In the genomic region with DNA sequence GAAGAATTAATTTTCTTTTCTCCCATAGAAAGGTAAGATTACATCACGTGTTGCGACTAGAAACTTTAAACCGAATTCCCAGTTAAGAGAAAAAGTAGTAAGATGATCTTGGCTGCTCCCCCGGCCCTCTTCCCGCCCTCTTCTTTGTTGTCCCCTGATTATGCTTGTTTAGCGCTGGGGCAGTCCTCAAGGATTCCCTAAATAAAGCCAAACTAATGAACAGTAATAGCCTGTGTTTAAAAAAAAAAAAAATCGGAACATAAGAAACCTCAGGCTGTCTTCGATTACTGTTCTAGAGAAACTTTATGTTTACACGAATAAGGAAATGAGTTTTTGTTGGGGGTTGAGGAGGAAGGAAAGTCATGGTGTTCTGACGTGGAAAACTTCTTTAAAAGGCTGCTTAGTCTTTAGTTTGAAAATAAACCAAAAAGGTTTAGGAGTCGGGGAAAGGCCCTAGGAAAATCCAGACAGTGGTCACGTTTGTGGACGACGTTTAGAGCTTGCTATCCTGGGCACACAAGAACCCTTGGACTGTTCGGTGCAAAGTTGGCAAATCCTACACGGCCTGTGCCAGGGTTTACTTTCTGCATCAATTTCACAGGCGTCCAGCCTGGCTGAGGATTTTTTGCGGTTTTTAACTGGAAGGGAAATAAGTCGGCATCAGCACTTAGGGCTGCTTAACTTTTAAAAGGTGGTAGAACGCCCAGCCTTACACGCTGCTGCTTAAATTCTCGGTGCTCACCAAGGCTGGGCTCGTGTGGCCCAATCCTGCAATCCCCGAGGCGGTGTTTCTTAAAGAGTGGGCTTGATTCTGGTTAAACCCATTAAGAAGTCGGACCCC, we compare ENCODE assay signal across 1 cellular context.
A peak's percentile ranks its signal among the peaks of the same experiment; 100 is the strongest.
TF ChIP-seq lines count a peak whose summit lies in the region.

No MANE protein-coding gene starts in this region.

TF ChIP-seq in H1, 55 proteins besides CTCF, POLR2A, EP300 and RAD21:
- TF ChIP-seq CHD2 (IDR thresholded peaks at IDR 0.05; ENCODE audit: low read length): no peak
- no peak for TF ChIP-seq TEAD4 (IDR thresholded peaks at IDR 0.05; ENCODE audit: low read depth, low read length)
- no peak for TF ChIP-seq HDAC6 (IDR thresholded peaks at IDR 0.05; ENCODE audit: low read depth, low read length)
- no peak for TF ChIP-seq FOSL1 (IDR thresholded peaks at IDR 0.05; ENCODE audit: insufficient read depth, low read depth, low read length)
- TF ChIP-seq CTBP2 (IDR thresholded peaks at IDR 0.05; ENCODE audit: borderline replicate concordance, insufficient read depth, insufficient read length, low read length): no peak
- no peak for TF ChIP-seq HDAC2 (IDR thresholded peaks at IDR 0.05; ENCODE audit: borderline replicate concordance in 1 of 2, low read depth in 2 of 2, low read length in 2 of 2)
- TF ChIP-seq SAP30 (IDR thresholded peaks at IDR 0.05; ENCODE audit: insufficient read depth, insufficient replicate concordance, low read length): no peak
- TF ChIP-seq ATF3 (IDR thresholded peaks at IDR 0.05; ENCODE audit: insufficient read depth, low read depth, low read length): no peak
- no peak for TF ChIP-seq RBBP5 (IDR thresholded peaks at IDR 0.05; ENCODE audit: borderline replicate concordance, low read depth, low read length)
- TF ChIP-seq RFX5 (IDR thresholded peaks at IDR 0.05; ENCODE audit: borderline replicate concordance, low read depth, low read length): no peak
- no peak for TF ChIP-seq BCL11A (IDR thresholded peaks at IDR 0.05; ENCODE audit: low read depth in 2 of 2, low read length in 2 of 2)
- TF ChIP-seq NRF1 (IDR thresholded peaks at IDR 0.05; ENCODE audit: low read depth, low read length): 0 out of 2 replicates have a peak, but pooled peaks have one; percentile 5
- TF ChIP-seq KDM4A (IDR thresholded peaks at IDR 0.05; ENCODE audit: low read depth, low read length, severe bottlenecking): no peak
- TF ChIP-seq TAF1 (IDR thresholded peaks at IDR 0.05; ENCODE audit: low read depth, low read length): peak; percentile 50; the same call in 1 of the 2 replicates
- TF ChIP-seq SUZ12 (IDR thresholded peaks at IDR 0.05; ENCODE audit: low read length): no peak
- TF ChIP-seq SP2 (IDR thresholded peaks at IDR 0.05; ENCODE audit: low read length): no peak
- TF ChIP-seq CEBPB (IDR thresholded peaks at IDR 0.05; ENCODE audit: low read depth, low read length): no peak
- 0 out of 2 replicates have a peak, but pooled peaks have one; percentile 53 for TF ChIP-seq TBP (IDR thresholded peaks at IDR 0.05; ENCODE audit: low read depth, low read length)
- TF ChIP-seq JUND (IDR thresholded peaks at IDR 0.05; ENCODE audit: low read length): no peak
- no peak for TF ChIP-seq GABPA (IDR thresholded peaks at IDR 0.05; ENCODE audit: borderline replicate concordance, insufficient read depth, low read length)
- no peak for TF ChIP-seq ASH2L (IDR thresholded peaks at IDR 0.05; ENCODE audit: low read length)
- no peak for TF ChIP-seq KDM1A (IDR thresholded peaks at IDR 0.05; ENCODE audit: borderline replicate concordance, low read length)
- TF ChIP-seq TAF7 (optimal IDR thresholded peaks at IDR 0.05; ENCODE audit: borderline replicate concordance, low read depth, low read length): peak; percentile 9
- TF ChIP-seq SRF (IDR thresholded peaks at IDR 0.05; ENCODE audit: low read depth, low read length): no peak
- peak; percentile 95 for TF ChIP-seq POLR2AphosphoS5 (IDR thresholded peaks at IDR 0.05; ENCODE audit: low read depth, low read length)
- TF ChIP-seq SIN3A (conservative IDR thresholded peaks at IDR 0.05 in 1 of 2, IDR thresholded peaks at IDR 0.05 in 1 of 2; ENCODE audit: low read depth in 1 of 2, low read length in 2 of 2): 0 out of 4 replicates have a peak, but pooled peaks of 1 of the 2 experiments have one; percentile 12
- TF ChIP-seq JUN (IDR thresholded peaks at IDR 0.05; ENCODE audit: low read depth, low read length): no peak
- TF ChIP-seq POU5F1 (IDR thresholded peaks at IDR 0.05; ENCODE audit: low read depth, low read length): no peak
- TF ChIP-seq SIX5 (IDR thresholded peaks at IDR 0.05; ENCODE audit: low read depth, low read length): no peak
- no peak for TF ChIP-seq ZNF274 (IDR thresholded peaks at IDR 0.05; ENCODE audit: borderline replicate concordance, extremely low read depth, low read length)
- TF ChIP-seq KDM5A (IDR thresholded peaks at IDR 0.05; ENCODE audit: low read length): no peak
- TF ChIP-seq, protein P1, sequence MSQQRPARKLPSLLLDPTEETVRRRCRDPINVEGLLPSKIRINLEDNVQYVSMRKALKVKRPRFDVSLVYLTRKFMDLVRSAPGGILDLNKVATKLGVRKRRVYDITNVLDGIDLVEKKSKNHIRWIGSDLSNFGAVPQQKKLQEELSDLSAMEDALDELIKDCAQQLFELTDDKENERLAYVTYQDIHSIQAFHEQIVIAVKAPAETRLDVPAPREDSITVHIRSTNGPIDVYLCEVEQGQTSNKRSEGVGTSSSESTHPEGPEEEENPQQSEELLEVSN (IDR thresholded peaks at IDR 0.05): no peak
- no peak for TF ChIP-seq YY1 (IDR thresholded peaks at IDR 0.05; ENCODE audit: low read depth, low read length)
- TF ChIP-seq MAFK (IDR thresholded peaks at IDR 0.05; ENCODE audit: low read depth, low read length): no peak
- TF ChIP-seq GTF2F1 (IDR thresholded peaks at IDR 0.05; ENCODE audit: borderline replicate concordance, low read depth, low read length): no peak
- no peak for TF ChIP-seq SP4 (IDR thresholded peaks at IDR 0.05; ENCODE audit: low read length)
- TF ChIP-seq USF2 (IDR thresholded peaks at IDR 0.05; ENCODE audit: low read length): no peak
- no peak for TF ChIP-seq BACH1 (IDR thresholded peaks at IDR 0.05; ENCODE audit: low read length)
- no peak for TF ChIP-seq NANOG (IDR thresholded peaks at IDR 0.05; ENCODE audit: insufficient read depth, low read depth, low read length, poor library complexity, severe bottlenecking)
- no peak for TF ChIP-seq EGR1 (IDR thresholded peaks at IDR 0.05; ENCODE audit: borderline replicate concordance, low read depth, low read length)
- TF ChIP-seq CHD7 (IDR thresholded peaks at IDR 0.05; ENCODE audit: insufficient replicate concordance, low read length): no peak
- no peak for TF ChIP-seq BRCA1 (IDR thresholded peaks at IDR 0.05; ENCODE audit: low read depth, low read length)
- no peak for TF ChIP-seq RXRA (IDR thresholded peaks at IDR 0.05; ENCODE audit: insufficient read depth, low read depth, low read length)
- no peak for TF ChIP-seq CBX5 (IDR thresholded peaks at IDR 0.05; ENCODE audit: low read depth, low read length)
